ENCODE assay signal across 15 cellular contexts in genomic region chr6:106377061-106377540, GRCh38. TPM values are rescaled to one million over a fixed set of nuclear protein-coding genes. Genes with fewer than 3 reads are reported as not detected.
DNase-seq lines count a peak whose midpoint lies in the region; ATAC-seq lines count a peak whose summit lies in the region.
"Had no signal": no experiment of that assay in that cellular context is flagged by ENCODE, and none has a peak within 500 bp of the region (broad histone marks: within the 10 kb centered on the region; RNA-seq: fewer than 3 reads in every experiment).

No MANE protein-coding gene starts in this region.

- peaks cover 19% of the 10 kb centered on the region for H3K4me1 Mint-ChIP-seq in activated T-cell treated with anti-CD3 and anti-CD28 coated beads, Interleukin-2, amount 50 U/mL, for 24 hours (ENCODE audit: low read depth)

- ATAC-seq in GM18868 (IDR thresholded peaks at IDR 0.05; ENCODE audit: unreplicated experiment) (peak; percentile 51), HG03571 (IDR thresholded peaks at IDR 0.05; ENCODE audit: unreplicated experiment) (no peak), GM19463 (IDR thresholded peaks at IDR 0.05; ENCODE audit: unreplicated experiment) (no peak)
- ATAC-seq: T-cell had no signal

- no peak overlapping the region for H3K27ac Mint-ChIP-seq in activated T-cell treated with anti-CD3 and anti-CD28 coated beads, Interleukin-2, amount 50 U/mL, for 24 hours
- H3K27ac Mint-ChIP-seq: activated CD4-positive, alpha-beta memory T cell treated with anti-CD3 and anti-CD28 coated beads, Interleukin-2, amount 10 ng/mL, durations not matched to agents 7 days and 5 days; activated naive CD8-positive, alpha-beta T cell treated with anti-CD3 and anti-CD28 coated beads, Interleukin-2, amount 10 ng/mL, durations not matched to agents 7 days and 5 days; T-cell had no signal

- no peaks in the 10 kb centered on the region for H3K36me3 Mint-ChIP-seq in activated T-cell treated with anti-CD3 and anti-CD28 coated beads, Interleukin-2, amount 50 U/mL, for 24 hours (ENCODE audit: low read depth)
- H3K36me3 Mint-ChIP-seq: activated naive CD8-positive, alpha-beta T cell treated with anti-CD3 and anti-CD28 coated beads, Interleukin-2, amount 10 ng/mL, durations not matched to agents 7 days and 5 days; T-cell had no signal

- no peaks in the 10 kb centered on the region for H3K9me3 Mint-ChIP-seq in activated T-cell treated with anti-CD3 and anti-CD28 coated beads, Interleukin-2, amount 50 U/mL, for 24 hours
- H3K9me3 Mint-ChIP-seq: activated CD4-positive, alpha-beta memory T cell treated with anti-CD3 and anti-CD28 coated beads, Interleukin-2, amount 10 ng/mL, durations not matched to agents 7 days and 5 days; activated naive CD8-positive, alpha-beta T cell treated with anti-CD3 and anti-CD28 coated beads, Interleukin-2, amount 10 ng/mL, durations not matched to agents 7 days and 5 days; T-cell had no signal

- DNase-seq in NOMO-1 treated with DMSO at 0.1 percent for 48 hours (lab: John Stamatoyannopoulos, UW; ENCODE audit: unreplicated experiment) (peak; percentile 44), dermis microvascular lymphatic vessel endothelial cell (ENCODE audit: low read depth in 2 of 2) (peak; percentile 45 to 69), pons (ENCODE audit: low spot score) (peak; percentile 8)
- no peak for DNase-seq in activated T-cell treated with anti-CD3 and anti-CD28 coated beads, Interleukin-2, amount 50 U/mL, for 24 hours
- DNase-seq in stimulated activated CD4-positive, alpha-beta T cell treated with anti-CD3 and anti-CD28 coated beads, Interleukin-4, amount 100 ng/mL, for 1 hour = no peak
- DNase-seq: activated CD4-positive, alpha-beta memory T cell treated with anti-CD3 and anti-CD28 coated beads, Interleukin-2, amount 10 ng/mL, durations not matched to agents 7 days and 5 days; activated naive CD8-positive, alpha-beta T cell treated with anti-CD3 and anti-CD28 coated beads, Interleukin-2, amount 10 ng/mL, durations not matched to agents 7 days and 5 days; KBM-7; NCI-H510A; stimulated activated CD4-positive, alpha-beta T cell treated with anti-CD3 and anti-CD28 coated beads, Interleukin-4, amount 100 ng/mL, for 4 hours; substantia nigra; T-cell had no signal

- H3K4me3 Mint-ChIP-seq in activated T-cell treated with anti-CD3 and anti-CD28 coated beads, Interleukin-2, amount 50 U/mL, for 24 hours = no peak overlapping the region
- H3K4me3 Mint-ChIP-seq: activated CD4-positive, alpha-beta memory T cell treated with anti-CD3 and anti-CD28 coated beads, Interleukin-2, amount 10 ng/mL, durations not matched to agents 7 days and 5 days; activated naive CD8-positive, alpha-beta T cell treated with anti-CD3 and anti-CD28 coated beads, Interleukin-2, amount 10 ng/mL, durations not matched to agents 7 days and 5 days; T-cell had no signal

- H3K27me3 Mint-ChIP-seq in activated T-cell treated with anti-CD3 and anti-CD28 coated beads, Interleukin-2, amount 50 U/mL, for 24 hours = peaks cover 17% of the 10 kb centered on the region

RNA-seq across cellular contexts. Expression of gene CRYBG1, which starts 16.6 kb away (rescaled TPM):
- 4.2 and 7.6 TPM in 2 replicates for total RNA-seq in dermis microvascular lymphatic vessel endothelial cell

RNA-seq across cellular contexts. Expression of gene ATG5, which starts 51.5 kb away (rescaled TPM):
- total RNA-seq in dermis microvascular lymphatic vessel endothelial cell = 44.9 and 49.9 TPM in 2 replicates

Comparison
In these comparisons a context has a peak if more than half of its experiments do, and no peak if none do; other contexts are left out.
1. DNase-seq: peak in NOMO-1 treated with DMSO at 0.1 percent for 48 hours (single experiment), dermis microvascular lymphatic vessel endothelial cell (2 of 2) and pons (single experiment); none in activated T-cell treated with anti-CD3 and anti-CD28 coated beads, Interleukin-2, amount 50 U/mL, for 24 hours (single experiment) and stimulated activated CD4-positive, alpha-beta T cell treated with anti-CD3 and anti-CD28 coated beads, Interleukin-4, amount 100 ng/mL, for 1 hour (single experiment).